Comparison of ENCODE assay signal across 2 cellular contexts in genomic region chr4:55445921-55446577, GRCh38.
TF ChIP-seq lines count a peak whose summit lies in the region.

No MANE protein-coding gene starts in this region.

TF ChIP-seq in IMR-90, 13 proteins besides CTCF, POLR2A, EP300 and RAD21:
- TF ChIP-seq CEBPB (IDR thresholded peaks at IDR 0.05; ENCODE audit: low read depth, low read length) (peak; percentile 21; the same call in 1 of the 2 replicates), MAZ (IDR thresholded peaks at IDR 0.05; ENCODE audit: borderline replicate concordance, low read depth, low read length) (no peak)

TF ChIP-seq in GM12878, 131 proteins besides CTCF, POLR2A, EP300 and RAD21:
- TF ChIP-seq HCFC1 (IDR thresholded peaks at IDR 0.05; ENCODE audit: low read length) (no peak), SREBF1 (IDR thresholded peaks at IDR 0.05; ENCODE audit: low read length) (no peak), ZNF274 (IDR thresholded peaks at IDR 0.05; ENCODE audit: insufficient read depth, insufficient read length) (no peak), CBX5 (IDR thresholded peaks at IDR 0.05; ENCODE audit: low read depth) (no peak), ZBTB4 (CRISPR knock-in tag; IDR thresholded peaks at IDR 0.05) (no peak)
